ENCODE assay signal across 8 cellular contexts in the genomic region with DNA sequence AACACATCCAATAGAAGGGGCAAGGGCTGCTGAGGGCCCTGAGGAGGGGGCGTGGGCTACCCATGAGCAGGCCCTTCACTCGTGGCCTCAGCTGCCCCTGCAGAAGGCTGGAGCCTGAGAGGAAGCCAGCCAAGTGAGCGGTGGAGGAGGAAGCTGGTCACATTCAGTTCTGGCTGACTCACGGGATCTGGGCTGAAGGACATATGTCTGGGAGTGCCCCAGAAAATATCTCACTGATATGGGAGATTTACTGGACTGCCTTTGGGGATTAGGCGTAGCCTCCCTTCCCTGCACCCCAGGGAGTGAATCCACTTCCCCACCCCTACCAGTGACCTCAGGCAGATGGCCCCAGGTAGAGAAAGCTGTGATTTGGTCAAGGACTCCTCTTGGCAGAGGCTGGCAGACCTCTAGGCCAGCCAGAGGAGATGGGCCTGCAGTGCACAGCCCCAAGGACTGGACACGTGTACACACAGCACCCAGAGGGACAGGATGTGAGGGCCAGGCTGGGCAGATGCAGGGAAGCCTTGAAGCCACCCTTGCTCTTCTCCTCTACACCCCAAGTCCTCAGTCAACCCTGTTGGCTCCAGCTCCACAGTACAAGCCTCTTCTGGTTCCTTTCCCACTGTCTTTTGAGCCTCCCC. TPM values are rescaled to one million over a fixed set of nuclear protein-coding genes. Genes with fewer than 3 reads are reported as not detected.
DNase-seq lines count a peak whose midpoint lies in the region; ATAC-seq and TF ChIP-seq lines count a peak whose summit lies in the region.

No MANE protein-coding gene starts in this region.

- H3K9me3 ChIP-seq in adrenal gland (replicated peaks in 1 of 3) (peaks cover 0 to 11% (median 0%) of the 10 kb centered on the region in 3 donors), subcutaneous abdominal adipose tissue (ENCODE audit: control insufficient read depth in 5 of 5, low read length in 5 of 5) (peaks cover 4 to 11% (median 7%) of the 10 kb centered on the region in 5 donors)

- TF ChIP-seq POLR2A in adrenal gland (IDR thresholded peaks at IDR 0.05) (peak in 1 of 2 donors; percentile 46), GM18505 (IDR thresholded peaks at IDR 0.05; ENCODE audit: borderline replicate concordance, extremely low read depth, insufficient read depth, insufficient read length) (no peak)

- H3K4me1 ChIP-seq in adrenal gland (replicated peaks in 1 of 2) (peaks cover 46 to 62% of the 10 kb centered on the region in 2 donors), subcutaneous abdominal adipose tissue (ENCODE audit: control insufficient read depth in 5 of 5, insufficient read depth in 5 of 5, low read length in 5 of 5) (peaks cover 25 to 69% (median 66%) of the 10 kb centered on the region in 5 donors)

- TF ChIP-seq CTCF in adrenal gland (IDR thresholded peaks at IDR 0.05) = no peak

- H3K27me3 ChIP-seq in adrenal gland (no peaks in the 10 kb centered on the region), subcutaneous abdominal adipose tissue (ENCODE audit: control insufficient read depth in 5 of 5, insufficient read depth in 4 of 5, low read length in 5 of 5) (no peaks in the 10 kb centered on the region)

- ATAC-seq in GM18505 (IDR thresholded peaks at IDR 0.05; ENCODE audit: unreplicated experiment) (no peak), HG03354 (IDR thresholded peaks at IDR 0.05; ENCODE audit: poor library complexity, severe bottlenecking, unreplicated experiment) (no peak), GM19328 (IDR thresholded peaks at IDR 0.05; ENCODE audit: unreplicated experiment) (no peak)

- H3K27ac ChIP-seq in adrenal gland (peak overlapping the region; percentile 62 to 92 (median 90)), subcutaneous abdominal adipose tissue (ENCODE audit: low read depth, low read length) (peak overlapping the region; percentile 93)

- WGBS in adrenal gland, 4 donors = 7 to 16% (median 12%) methylated on average over 3 to 6 of the region's 6 CpGs

- H3K4me3 ChIP-seq in adrenal gland = no peak overlapping the region
- peak overlapping the region in 1 of 5 donors; percentile 48 for H3K4me3 ChIP-seq in subcutaneous abdominal adipose tissue (ENCODE audit: low read depth in 1 of 5, low read length in 5 of 5)

- intact Hi-C loops in adrenal gland (cut with DNase I) = loop anchor here in 1 of 2 donors (5.0 kb wide), 1 partner anchor 50 kb away; no protein-coding TSS in a partner anchor

- peak overlapping the region; percentile 4 to 71 (median 39) for H3K9ac ChIP-seq in subcutaneous abdominal adipose tissue (ENCODE audit: low read length in 5 of 5)

- peak; percentile 83 for DNase-seq in M059J (ENCODE audit: low read depth)
- DNase-seq in adrenal gland = peak; percentile 83 to 96 (median 93)
- DNase-seq in islet precursor cell = peak; percentile 73
- DNase-seq in activated effector memory CD4-positive, alpha-beta T cell treated with Interleukin-2 at 50 U/mL for 16 hours = no peak

- no peaks in the 10 kb centered on the region for H3K36me3 ChIP-seq in adrenal gland (replicated peaks in 1 of 2)
- H3K36me3 ChIP-seq in subcutaneous abdominal adipose tissue (ENCODE audit: control insufficient read depth in 5 of 5, insufficient read depth in 5 of 5, low read length in 5 of 5) = no peaks in the 10 kb centered on the region

RNA-seq across cellular contexts. Expression of a gene that starts 14.2 kb away (rescaled TPM):
- total RNA-seq in M059J (2014; rRNA removed; shearing (Covaris generic)) = 2.1 and 2.3 TPM in 2 replicates
- total RNA-seq in adrenal gland = 10 to 100 TPM; 17.2 to 41.7 (median 31.3) TPM
- 10 to 100 TPM; 13.0 to 29.7 (median 23.0) TPM for polyA plus RNA-seq in adrenal gland

RNA-seq across cellular contexts. Expression of a gene that starts 55.8 kb away (rescaled TPM):
- 8.7 and 14.0 TPM in 2 replicates for total RNA-seq in M059J (2014; rRNA removed; shearing (Covaris generic))
- 10 to 100 TPM; 31.3 to 62.9 (median 50.3) TPM for total RNA-seq in adrenal gland
- polyA plus RNA-seq in adrenal gland = 10 to 100 TPM; 20.4 to 49.3 (median 33.7) TPM
